In the genomic region with DNA sequence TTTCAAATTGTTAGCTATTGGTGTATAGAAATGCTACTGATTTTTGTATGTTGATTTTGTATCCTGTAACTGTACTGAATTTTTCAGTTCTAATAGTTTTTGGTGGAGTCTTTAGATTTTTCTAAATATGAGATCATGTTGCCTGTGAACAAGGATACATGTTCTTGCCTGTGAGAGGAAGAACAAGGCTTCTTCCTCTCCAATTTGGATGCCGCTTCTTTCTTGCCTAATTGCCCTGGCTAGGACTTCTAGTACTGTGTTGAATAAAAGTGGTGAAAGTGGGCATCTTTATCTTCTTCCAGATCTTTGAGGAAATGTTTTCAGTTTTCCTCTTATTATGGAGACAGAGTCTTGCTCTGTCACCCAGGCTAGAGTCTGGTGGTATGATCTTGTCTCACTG, we compare ENCODE assay signal across 22 cellular contexts. TPM values are rescaled to one million over a fixed set of nuclear protein-coding genes. Genes with fewer than 3 reads are reported as not detected.
A peak's percentile ranks its signal among the peaks of the same experiment; 100 is the strongest.
DNase-seq lines count a peak whose midpoint lies in the region; ATAC-seq, FAIRE-seq and TF ChIP-seq lines count a peak whose summit lies in the region.
"Had no signal": no experiment of that assay in that cellular context is flagged by ENCODE, and none has a peak within 500 bp of the region (broad histone marks: within the 10 kb centered on the region; RNA-seq: fewer than 3 reads in every experiment).

No MANE protein-coding gene starts in this region.

- H3K36me3 ChIP-seq in psoas muscle (ENCODE audit: insufficient read depth in 1 of 2, low read depth in 1 of 2) = peaks cover 8 to 32% of the 10 kb centered on the region in 2 donors
- H3K36me3 ChIP-seq: HAP-1 had no signal

- H3K4me3 ChIP-seq in psoas muscle = no peak overlapping the region
- H3K4me3 ChIP-seq: BLaER1, HAP-1 had no signal

- peak in 2 of 4 donors; percentile 67 to 83 for ATAC-seq in psoas muscle
- no peak for ATAC-seq in HG02981 (IDR thresholded peaks at IDR 0.05; ENCODE audit: unreplicated experiment)

- H3K4me1 ChIP-seq in psoas muscle = peaks cover 10% of the 10 kb centered on the region
- H3K4me1 ChIP-seq: BLaER1, HAP-1 had no signal

- H3K27me3 ChIP-seq in psoas muscle (ENCODE audit: insufficient read depth in 3 of 3, low read length in 2 of 3) = no peaks in the 10 kb centered on the region
- H3K27me3 ChIP-seq: BLaER1 had no signal

- intact Hi-C loops in psoas muscle (cut with DNase I) = loop anchor here in 1 of 2 donors (10.0 kb wide), 1 partner anchor 61 kb away; no protein-coding TSS in a partner anchor

- no peak for TF ChIP-seq CTCF in psoas muscle (IDR thresholded peaks at IDR 0.05)

- 48 to 100% (median 68%) methylated on average over 1 of the region's 1 CpG for WGBS in psoas muscle, 3 donors

- DNase-seq in cerebellar cortex (ENCODE audit: low spot score) (peak; percentile 5), psoas muscle (no peak), NCI-H1417 (lab: John Stamatoyannopoulos, UW) (no peak), activated T-cell treated with anti-CD3 and anti-CD28 coated beads for 4 hours (no peak)
- DNase-seq: CD4-positive, CD25-positive, alpha-beta regulatory T cell; CD8-positive, alpha-beta memory T cell; DMS 273 treated with DMSO at 0.1 percent for 48 hours; DMS53; DMS79 treated with DMSO at 0.1 percent for 48 hours; GF-D8; GOT3; HFFc6 had no signal

- peaks cover 14% of the 10 kb centered on the region for H3K9me3 ChIP-seq in psoas muscle

- FAIRE-seq in colon (lab: Jason Lieb, UNC) = peak; percentile 51
- FAIRE-seq: D721Med, GM12891, GM18507, H54 had no signal

- peak overlapping the region; percentile 43 for H3K27ac ChIP-seq in psoas muscle
- H3K27ac ChIP-seq: BLaER1, C4-2B had no signal

RNA-seq across cellular contexts. Expression of gene NAP1L5, which starts 16.2 kb away (rescaled TPM):
- total RNA-seq in psoas muscle = 1 to 10 TPM; 2.8 to 4.0 (median 3.8) TPM
- polyA plus RNA-seq in psoas muscle = 1 to 10 TPM; 1.2 to 3.3 (median 1.3) TPM
- total RNA-seq: A673 had no signal
